In genomic region chr12:120820885-120821510, GRCh38 we compare ENCODE assay signal across 11 cellular contexts.
DNase-seq lines count a peak whose midpoint lies in the region; ATAC-seq and TF ChIP-seq lines count a peak whose summit lies in the region.
"Had no signal": no experiment of that assay in that cellular context is flagged by ENCODE, and none has a peak within 500 bp of the region (broad histone marks: within the 10 kb centered on the region; RNA-seq: fewer than 3 reads in every experiment).

No MANE protein-coding gene starts in this region.

- CTCF ChIA-PET in CD4-positive, alpha-beta T cell (lab: Charles Lee), result no interaction called here

- peak in 6 of 10 experiments; percentile 4 to 22 (median 12) for DNase-seq in CD4-positive, alpha-beta T cell
- peak; percentile 78 for DNase-seq in activated CD4-positive, alpha-beta T cell treated with anti-CD3 and anti-CD28 coated beads, Interleukin-2, amount 10 ng/mL, durations not matched to agents 24 days and 14 days
- peak in 1 of 2 donors; percentile 54 for DNase-seq in activated naive CD4-positive, alpha-beta T cell treated with anti-CD3 and anti-CD28 coated beads, Interleukin-2, amount 50 U/mL, for 72 hours (ENCODE audit: low spot score in 2 of 2)
- peak in 3 of 4 experiments; percentile 5 to 43 (median 28) for DNase-seq in stimulated activated CD4-positive, alpha-beta T cell treated with anti-CD3 and anti-CD28 coated beads, Interleukin-1b, Interleukin-23, amount 100 ng/mL, for 24 hours (ENCODE audit: low read depth in 4 of 4, low spot score in 1 of 4)
- DNase-seq in NCI-H2196 treated with DMSO at 0.1 percent for 48 hours (lab: John Stamatoyannopoulos, UW; ENCODE audit: unreplicated experiment) (no peak), NCI-H226 (no peak), Peyer's patch (no peak), COLO668 (lab: John Stamatoyannopoulos, UW; ENCODE audit: unreplicated experiment) (no peak)
- DNase-seq: activated gamma-delta T cell treated with Interleukin-2 at 50 U/mL for 16 hours, cortex of kidney, SHP77 had no signal

- H3K9me3 Mint-ChIP-seq in CD4-positive, alpha-beta T cell, result no peaks in the 10 kb centered on the region
- H3K9me3 Mint-ChIP-seq in activated CD4-positive, alpha-beta T cell treated with anti-CD3 and anti-CD28 coated beads, Interleukin-2, amount 10 ng/mL, durations not matched to agents 24 days and 14 days, result no peaks in the 10 kb centered on the region
- no peaks in the 10 kb centered on the region for H3K9me3 Mint-ChIP-seq in activated naive CD4-positive, alpha-beta T cell treated with anti-CD3 and anti-CD28 coated beads, Interleukin-2, amount 50 U/mL, for 72 hours

- intact Hi-C loops in CD4-positive, alpha-beta T cell (cut with DNase I, micrococcal nuclease), result no loop called here
- intact Hi-C loops in activated CD4-positive, alpha-beta T cell treated with anti-CD3 and anti-CD28 coated beads, Interleukin-2, amount 10 ng/mL, durations not matched to agents 24 days and 14 days (cut with micrococcal nuclease), result loop anchor here (1.0 to 5.0 kb wide), 3 partner anchors 14 to 39 kb away; no protein-coding TSS in a partner anchor

- no peaks in the 10 kb centered on the region for H3K9me3 ChIP-seq in CD4-positive, alpha-beta T cell (ENCODE audit: control insufficient read depth, low read length)
- no peaks in the 10 kb centered on the region for H3K9me3 ChIP-seq in Peyer's patch

- TF ChIP-seq POLR2A in Peyer's patch (IDR thresholded peaks at IDR 0.05), result no peak

- POLR2A ChIA-PET in CD4-positive, alpha-beta T cell (lab: Charles Lee), result no interaction called here

- peaks cover 61% of the 10 kb centered on the region for H3K4me1 Mint-ChIP-seq in CD4-positive, alpha-beta T cell (ENCODE audit: low read depth)
- H3K4me1 Mint-ChIP-seq in activated CD4-positive, alpha-beta T cell treated with anti-CD3 and anti-CD28 coated beads, Interleukin-2, amount 10 ng/mL, durations not matched to agents 24 days and 14 days, result peaks cover 24% of the 10 kb centered on the region

- H3K4me3 ChIP-seq in Peyer's patch, result no peak overlapping the region

- H3K4me3 Mint-ChIP-seq in CD4-positive, alpha-beta T cell, result peak overlapping the region; percentile 35
- H3K4me3 Mint-ChIP-seq in activated CD4-positive, alpha-beta T cell treated with anti-CD3 and anti-CD28 coated beads, Interleukin-2, amount 10 ng/mL, durations not matched to agents 24 days and 14 days, result peak overlapping the region; percentile 13

- H3K27ac ChIP-seq in CD4-positive, alpha-beta T cell (ENCODE audit: low read depth, low read length), result no peak overlapping the region
- H3K27ac ChIP-seq in Peyer's patch, result no peak overlapping the region

- peak; percentile 64 for ATAC-seq in CD4-positive, alpha-beta T cell (ENCODE audit: poor library complexity)
- ATAC-seq in activated naive CD4-positive, alpha-beta T cell treated with anti-CD3 and anti-CD28 coated beads, Interleukin-2, amount 50 U/mL, for 72 hours, result peak; percentile 84 to 92

- H3K4me1 ChIP-seq in Peyer's patch, result no peaks in the 10 kb centered on the region

- no peaks in the 10 kb centered on the region for H3K27me3 ChIP-seq in CD4-positive, alpha-beta T cell (ENCODE audit: control insufficient read depth, insufficient read depth, low read length)
- no peaks in the 10 kb centered on the region for H3K27me3 ChIP-seq in Peyer's patch

- no peaks in the 10 kb centered on the region for H3K27me3 Mint-ChIP-seq in CD4-positive, alpha-beta T cell
- no peaks in the 10 kb centered on the region for H3K27me3 Mint-ChIP-seq in activated CD4-positive, alpha-beta T cell treated with anti-CD3 and anti-CD28 coated beads, Interleukin-2, amount 10 ng/mL, durations not matched to agents 24 days and 14 days

- no peaks in the 10 kb centered on the region for H3K36me3 ChIP-seq in Peyer's patch

- no peaks in the 10 kb centered on the region for H3K36me3 Mint-ChIP-seq in CD4-positive, alpha-beta T cell (ENCODE audit: low read depth)
- no peaks in the 10 kb centered on the region for H3K36me3 Mint-ChIP-seq in activated CD4-positive, alpha-beta T cell treated with anti-CD3 and anti-CD28 coated beads, Interleukin-2, amount 10 ng/mL, durations not matched to agents 24 days and 14 days (ENCODE audit: low read depth)
- no peaks in the 10 kb centered on the region for H3K36me3 Mint-ChIP-seq in activated naive CD4-positive, alpha-beta T cell treated with anti-CD3 and anti-CD28 coated beads, Interleukin-2, amount 50 U/mL, for 72 hours

- TF ChIP-seq CTCF in CD4-positive, alpha-beta T cell (IDR thresholded peaks at IDR 0.05), result no peak
- TF ChIP-seq CTCF in Peyer's patch (IDR thresholded peaks at IDR 0.05), result no peak

- peak overlapping the region; percentile 1 for H3K27ac Mint-ChIP-seq in CD4-positive, alpha-beta T cell
- H3K27ac Mint-ChIP-seq in activated CD4-positive, alpha-beta T cell treated with anti-CD3 and anti-CD28 coated beads, Interleukin-2, amount 10 ng/mL, durations not matched to agents 24 days and 14 days, result peak overlapping the region; percentile 73
- H3K27ac Mint-ChIP-seq in activated naive CD4-positive, alpha-beta T cell treated with anti-CD3 and anti-CD28 coated beads, Interleukin-2, amount 50 U/mL, for 72 hours, result peak overlapping the region in 1 of 2 donors; percentile 47

Comparison
In these comparisons a context has a peak if more than half of its experiments do, and no peak if none do; other contexts are left out.
1. DNase-seq: peak in CD4-positive, alpha-beta T cell (6 of 10), activated CD4-positive, alpha-beta T cell treated with anti-CD3 and anti-CD28 coated beads, Interleukin-2, amount 10 ng/mL, durations not matched to agents 24 days and 14 days (single experiment) and stimulated activated CD4-positive, alpha-beta T cell treated with anti-CD3 and anti-CD28 coated beads, Interleukin-1b, Interleukin-23, amount 100 ng/mL, for 24 hours (3 of 4); none in NCI-H2196 treated with DMSO at 0.1 percent for 48 hours (single experiment), NCI-H226 (single experiment), Peyer's patch (0 of 3) and COLO668 (single experiment).